ENCODE assay signal across 14 cellular contexts in genomic region chr6:52400316-52401041, GRCh38. TPM values are rescaled to one million over a fixed set of nuclear protein-coding genes. Genes with fewer than 3 reads are reported as not detected.
A peak's percentile ranks its signal among the peaks of the same experiment; 100 is the strongest.
DNase-seq lines count a peak whose midpoint lies in the region; ATAC-seq and TF ChIP-seq lines count a peak whose summit lies in the region.
"Had no signal": no experiment of that assay in that cellular context is flagged by ENCODE, and none has a peak within 500 bp of the region (broad histone marks: within the 10 kb centered on the region; RNA-seq: fewer than 3 reads in every experiment).

No MANE protein-coding gene starts in this region.

- H3K4me1 Mint-ChIP-seq in CD4-positive, CD25-positive, alpha-beta regulatory T cell, result peaks cover 28 to 62% (median 48%) of the 10 kb centered on the region in 4 donors
- peaks cover 77% of the 10 kb centered on the region for H3K4me1 Mint-ChIP-seq in CD8-positive, alpha-beta T cell (ENCODE audit: low read depth)

- peak overlapping the region in 2 of 3 donors; percentile 89 to 93 for H3K27ac Mint-ChIP-seq in CD4-positive, CD25-positive, alpha-beta regulatory T cell
- peak overlapping the region; percentile 93 for H3K27ac Mint-ChIP-seq in CD8-positive, alpha-beta T cell
- peak overlapping the region; percentile 41 to 92 for H3K27ac Mint-ChIP-seq in activated naive CD4-positive, alpha-beta T cell treated with anti-CD3 and anti-CD28 coated beads, Interleukin-2, amount 50 U/mL, for 72 hours

- peaks cover 0 to 2% (median 0%) of the 10 kb centered on the region in 7 donors for H3K9me3 Mint-ChIP-seq in CD4-positive, CD25-positive, alpha-beta regulatory T cell
- peaks cover 3% of the 10 kb centered on the region for H3K9me3 Mint-ChIP-seq in CD8-positive, alpha-beta T cell
- peaks cover 5 to 6% of the 10 kb centered on the region in 2 donors for H3K9me3 Mint-ChIP-seq in activated naive CD4-positive, alpha-beta T cell treated with anti-CD3 and anti-CD28 coated beads, Interleukin-2, amount 50 U/mL, for 72 hours

- intact Hi-C loops in CD8-positive, alpha-beta T cell (cut with DNase I, micrococcal nuclease), result loop anchor here (1.0 to 10.0 kb wide), 4 partner anchors 16 to 236 kb away; no protein-coding TSS in a partner anchor

- no peak for TF ChIP-seq CTCF in CD8-positive, alpha-beta T cell (IDR thresholded peaks at IDR 0.05)

- H3K36me3 Mint-ChIP-seq in CD4-positive, CD25-positive, alpha-beta regulatory T cell, result peaks cover 20% of the 10 kb centered on the region
- peaks cover 32% of the 10 kb centered on the region for H3K36me3 Mint-ChIP-seq in CD8-positive, alpha-beta T cell
- H3K36me3 Mint-ChIP-seq in activated naive CD4-positive, alpha-beta T cell treated with anti-CD3 and anti-CD28 coated beads, Interleukin-2, amount 50 U/mL, for 72 hours, result peaks cover 18 to 19% of the 10 kb centered on the region in 2 donors

- H3K4me1 ChIP-seq in CD4-positive, CD25-positive, alpha-beta regulatory T cell (ENCODE audit: control insufficient read depth, insufficient read depth, low read length, poor library complexity, severe bottlenecking), result peaks cover 49% of the 10 kb centered on the region
- peaks cover 64% of the 10 kb centered on the region for H3K4me1 ChIP-seq in CD8-positive, alpha-beta T cell (ENCODE audit: insufficient read depth, low read length)
- H3K4me1 ChIP-seq: thyroid gland had no signal

- H3K4me3 Mint-ChIP-seq in CD4-positive, CD25-positive, alpha-beta regulatory T cell, result peak overlapping the region in 3 of 4 donors; percentile 58 to 84 (median 60)
- peak overlapping the region; percentile 50 for H3K4me3 Mint-ChIP-seq in CD8-positive, alpha-beta T cell
- H3K4me3 Mint-ChIP-seq: activated CD8-positive, alpha-beta memory T cell treated with anti-CD3 and anti-CD28 coated beads, Interleukin-2, amount 10 ng/mL, durations not matched to agents 7 days and 5 days had no signal

- H3K9me3 ChIP-seq in CD4-positive, CD25-positive, alpha-beta regulatory T cell (ENCODE audit: control insufficient read depth in 2 of 2, low read length in 2 of 2), result no peaks in the 10 kb centered on the region
- no peaks in the 10 kb centered on the region for H3K9me3 ChIP-seq in CD8-positive, alpha-beta T cell (ENCODE audit: low read length)
- H3K9me3 ChIP-seq: HAP-1, MG63, thyroid gland had no signal

- CTCF ChIA-PET in CD8-positive, alpha-beta T cell (lab: Charles Lee), result interaction anchor here (0.6 to 14.3 kb wide), 23 partner anchors 10 to 595 kb away, joined by 3 to 229 read pairs (median 4); partner anchors contain the start of genes EFHC1, GSTA4, MCM3 and PAQR8

- POLR2A ChIA-PET in CD8-positive, alpha-beta T cell (lab: Charles Lee), result interaction anchor here (0.7 to 7.3 kb wide), 10 partner anchors 8 to 264 kb away, joined by 3 to 68 read pairs (median 4); partner anchors contain the start of genes EFHC1, MCM3 and PAQR8

- no peak overlapping the region for H3K4me3 ChIP-seq in CD4-positive, CD25-positive, alpha-beta regulatory T cell (ENCODE audit: low read depth, low read length)
- no peak overlapping the region for H3K4me3 ChIP-seq in CD8-positive, alpha-beta T cell (ENCODE audit: low read depth, low read length)
- H3K4me3 ChIP-seq: GM12878, HAP-1, MG63, thyroid gland had no signal

- H3K27me3 Mint-ChIP-seq in CD4-positive, CD25-positive, alpha-beta regulatory T cell, result peaks cover 5% of the 10 kb centered on the region
- H3K27me3 Mint-ChIP-seq in CD8-positive, alpha-beta T cell (ENCODE audit: low read depth), result no peaks in the 10 kb centered on the region

- peaks cover 20% of the 10 kb centered on the region for H3K36me3 ChIP-seq in CD4-positive, CD25-positive, alpha-beta regulatory T cell (ENCODE audit: control insufficient read depth, insufficient read depth, low read length)
- H3K36me3 ChIP-seq in CD8-positive, alpha-beta T cell (ENCODE audit: insufficient read depth, low read length), result peaks cover 7% of the 10 kb centered on the region
- H3K36me3 ChIP-seq: HAP-1, MG63, thyroid gland had no signal

- H3K27me3 ChIP-seq in CD4-positive, CD25-positive, alpha-beta regulatory T cell (ENCODE audit: control insufficient read depth, insufficient read depth, low read length), result no peaks in the 10 kb centered on the region
- no peaks in the 10 kb centered on the region for H3K27me3 ChIP-seq in CD8-positive, alpha-beta T cell (ENCODE audit: insufficient read depth, low read length)
- H3K27me3 ChIP-seq in layer of hippocampus (ENCODE audit: control insufficient read depth, insufficient read depth, low read length), result no peaks in the 10 kb centered on the region
- H3K27me3 ChIP-seq: MG63, thyroid gland had no signal

- DNase-seq in CD4-positive, CD25-positive, alpha-beta regulatory T cell, result no peak
- DNase-seq in CD8-positive, alpha-beta T cell, result no peak
- DNase-seq in activated naive CD4-positive, alpha-beta T cell treated with anti-CD3 and anti-CD28 coated beads, Interleukin-2, amount 50 U/mL, for 72 hours (ENCODE audit: low spot score in 2 of 2), result no peak
- DNase-seq in 8988T (no peak), ecto neural progenitor cell (ENCODE audit: low spot score) (no peak)
- DNase-seq: activated CD8-positive, alpha-beta memory T cell treated with anti-CD3 and anti-CD28 coated beads, Interleukin-2, amount 10 ng/mL, durations not matched to agents 7 days and 5 days; aorta had no signal

- ATAC-seq in CD4-positive, CD25-positive, alpha-beta regulatory T cell (ENCODE audit: low read depth in 2 of 2), result peak in 1 of 2 donors; percentile 36
- ATAC-seq in CD8-positive, alpha-beta T cell, result peak; percentile 44
- ATAC-seq in activated naive CD4-positive, alpha-beta T cell treated with anti-CD3 and anti-CD28 coated beads, Interleukin-2, amount 50 U/mL, for 72 hours, result no peak
- no peak for ATAC-seq in HG03196 (IDR thresholded peaks at IDR 0.05; ENCODE audit: unreplicated experiment)
- ATAC-seq: Right ventricle myocardium inferior had no signal

- H3K27ac ChIP-seq in CD4-positive, CD25-positive, alpha-beta regulatory T cell (ENCODE audit: insufficient read depth, low read length, poor library complexity, severe bottlenecking), result peak overlapping the region; percentile 47
- peak overlapping the region; percentile 45 for H3K27ac ChIP-seq in CD8-positive, alpha-beta T cell (ENCODE audit: low read depth, low read length)
- H3K27ac ChIP-seq in layer of hippocampus (ENCODE audit: low read depth, low read length), result peak overlapping the region; percentile 25
- H3K27ac ChIP-seq: thyroid gland had no signal

RNA-seq across cellular contexts. Expression of gene EFHC1, which starts 19.7 kb away (rescaled TPM):
- total RNA-seq in CD4-positive, CD25-positive, alpha-beta regulatory T cell, result 4.4 TPM
- 1 to 10 TPM in 2 of 4 donors, under 1 TPM in 1, not detected in 1; 0.32 to 2.1 (median 2.1) TPM for polyA plus RNA-seq in CD4-positive, CD25-positive, alpha-beta regulatory T cell
- total RNA-seq in CD8-positive, alpha-beta T cell, result 1 to 10 TPM; 5.1 to 6.9 TPM
- total RNA-seq in activated naive CD4-positive, alpha-beta T cell treated with anti-CD3 and anti-CD28 coated beads, Interleukin-2, amount 50 U/mL, for 72 hours, result 1 to 10 TPM; 4.4 to 6.4 TPM

RNA-seq across cellular contexts. Expression of gene PAQR8, which starts 38.5 kb away (rescaled TPM):
- 5.4 TPM for total RNA-seq in CD4-positive, CD25-positive, alpha-beta regulatory T cell
- 10 to 100 TPM in 3 of 4 donors, 1 to 10 TPM in 1; 8.6 to 18.5 (median 15.5) TPM for polyA plus RNA-seq in CD4-positive, CD25-positive, alpha-beta regulatory T cell
- 1 to 10 TPM; 1.8 to 2.2 TPM for total RNA-seq in CD8-positive, alpha-beta T cell
- total RNA-seq in activated naive CD4-positive, alpha-beta T cell treated with anti-CD3 and anti-CD28 coated beads, Interleukin-2, amount 50 U/mL, for 72 hours, result 10 to 100 TPM in 1 of 2 donors, 1 to 10 TPM in 1; 8.0 to 11.4 TPM
